Comparison of ENCODE assay signal across 15 cellular contexts in the genomic region with DNA sequence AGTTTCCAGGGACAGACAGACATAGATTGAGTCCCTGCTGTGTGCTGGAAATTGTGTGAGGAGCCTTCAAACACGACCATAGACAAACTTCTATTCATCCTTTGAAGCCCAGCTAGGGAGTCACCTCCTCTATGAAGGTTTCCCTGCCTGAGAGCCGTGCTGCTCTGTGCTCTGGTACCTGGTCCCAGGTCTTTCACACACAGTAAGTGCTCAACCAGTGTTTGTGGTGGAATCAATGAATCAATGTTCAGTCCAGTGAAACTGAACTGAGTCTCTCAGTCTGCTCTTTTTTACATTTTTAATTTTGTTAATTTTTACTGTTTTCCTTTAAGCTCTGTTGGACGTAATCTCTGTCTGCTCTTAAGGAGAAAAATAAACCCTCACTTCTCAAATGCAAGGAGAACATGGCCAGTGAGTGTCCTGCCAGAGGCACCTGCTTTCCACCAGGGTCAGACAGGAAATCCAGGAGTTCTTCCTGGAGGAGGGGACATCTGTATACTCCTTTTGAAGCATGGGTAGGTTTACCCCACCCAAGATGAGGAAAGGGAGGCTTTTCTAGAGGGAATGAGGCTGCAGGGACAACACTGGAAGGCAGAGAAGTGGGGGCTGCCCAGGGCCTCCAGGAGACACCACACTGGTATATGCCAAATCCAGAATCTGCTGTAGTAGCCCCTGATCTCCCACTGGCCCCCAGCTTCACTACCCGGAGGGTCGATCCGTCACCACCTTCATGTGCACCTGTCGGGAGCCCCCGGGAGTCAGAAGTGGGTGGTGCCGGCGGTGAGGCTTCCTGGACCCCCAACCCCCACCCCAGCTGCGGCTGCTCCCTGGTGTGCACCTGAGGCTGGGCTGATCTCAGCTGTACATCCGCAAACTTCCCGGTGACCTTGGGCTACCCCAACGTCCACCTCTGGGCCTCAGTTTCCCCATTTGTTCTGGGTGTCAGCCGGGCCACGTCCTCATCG. TPM values are rescaled to one million over a fixed set of nuclear protein-coding genes. Genes with fewer than 3 reads are reported as not detected.
DNase-seq lines count a peak whose midpoint lies in the region; ATAC-seq and TF ChIP-seq lines count a peak whose summit lies in the region.
"Had no signal": no experiment of that assay in that cellular context is flagged by ENCODE, and none has a peak within 500 bp of the region (broad histone marks: within the 10 kb centered on the region; RNA-seq: fewer than 3 reads in every experiment).

No MANE protein-coding gene starts in this region.

- H3K9me2 ChIP-seq in hepatocyte (replicated peaks; ENCODE audit: insufficient read depth) = no peaks in the 10 kb centered on the region

- no peak overlapping the region for H3K27ac ChIP-seq in HUES64 (ENCODE audit: low read depth, low read length)
- no peak overlapping the region for H3K27ac ChIP-seq in hepatocyte
- no peak overlapping the region for H3K27ac ChIP-seq in neural progenitor cell
- H3K27ac ChIP-seq: PC-9 had no signal

- H3K9ac ChIP-seq in ES-I3 (ENCODE audit: low read depth, low read length) = peak overlapping the region; percentile 42; the same call in 1 of the 2 replicates
- H3K9ac ChIP-seq in HUES64 (ENCODE audit: low read depth, low read length) = no peak overlapping the region
- no peak overlapping the region for H3K9ac ChIP-seq in neural progenitor cell

- peak overlapping the region; percentile 19 for H3K4me2 ChIP-seq in hepatocyte
- peak overlapping the region; percentile 78 for H3K4me2 ChIP-seq in neural progenitor cell
- H3K4me2 ChIP-seq: PC-9 had no signal

- DNase-seq in hepatocyte (ENCODE audit: low spot score) (no peak), neural progenitor cell (ENCODE audit: low spot score) (no peak), NCI-H1436 treated with DMSO at 0.1 percent for 48 hours (lab: John Stamatoyannopoulos, UW) (no peak), COR-L47 (lab: John Stamatoyannopoulos, UW) (no peak)
- DNase-seq: CD8-positive, alpha-beta T cell; DND-41; GF-D8; MV-4-11; NCI-H2081 treated with DMSO at 0.1 percent for 48 hours; NK-92 treated with Interleukin-12 subunit alpha and Interleukin-12 subunit beta, amount 100 ng/mL, for 24 hours; PC-9 had no signal

- peaks cover 13% of the 10 kb centered on the region for H3K4me1 Mint-ChIP-seq in neural progenitor cell

- H2AFZ ChIP-seq in hepatocyte (no peak overlapping the region), neural progenitor cell (replicated peaks) (no peak overlapping the region)
- H2AFZ ChIP-seq: PC-9 had no signal

- H3K36me3 ChIP-seq in ES-I3 (ENCODE audit: insufficient read depth, low read length) (no peaks in the 10 kb centered on the region), HUES64 (ENCODE audit: insufficient read depth, low read length) (no peaks in the 10 kb centered on the region), hepatocyte (replicated peaks; ENCODE audit: insufficient read depth, low read depth) (no peaks in the 10 kb centered on the region), neural progenitor cell (no peaks in the 10 kb centered on the region)

- H3K27me3 ChIP-seq in HUES64 (ENCODE audit: insufficient read depth, low read length) (peaks cover 51% of the 10 kb centered on the region), hepatocyte (peaks cover 69% of the 10 kb centered on the region), neural progenitor cell (peaks cover 100% of the 10 kb centered on the region)

- peaks cover 4% of the 10 kb centered on the region; the same call in 1 of the 2 replicates for H3K9me3 ChIP-seq in ES-I3 (ENCODE audit: control insufficient read depth, insufficient read depth, low read length)
- no peaks in the 10 kb centered on the region for H3K9me3 ChIP-seq in HUES64 (ENCODE audit: insufficient read depth, low read depth, low read length)
- H3K9me3 ChIP-seq in hepatocyte (ENCODE audit: low read depth) = no peaks in the 10 kb centered on the region
- no peaks in the 10 kb centered on the region for H3K9me3 ChIP-seq in neural progenitor cell (ENCODE audit: low read depth)

- H4K20me1 ChIP-seq in hepatocyte (ENCODE audit: insufficient read depth, poor library complexity, severe bottlenecking) (no peaks in the 10 kb centered on the region), neural progenitor cell (ENCODE audit: low read depth) (no peaks in the 10 kb centered on the region)

- no peaks in the 10 kb centered on the region for H3K79me2 ChIP-seq in hepatocyte
- no peaks in the 10 kb centered on the region for H3K79me2 ChIP-seq in neural progenitor cell (ENCODE audit: low read depth)

- H3K4me3 ChIP-seq in HUES64 (ENCODE audit: low read length) = peak overlapping the region; percentile 43
- no peak overlapping the region for H3K4me3 ChIP-seq in hepatocyte
- peak overlapping the region; percentile 28 for H3K4me3 ChIP-seq in neural progenitor cell
- H3K4me3 ChIP-seq: PC-9 had no signal

- H3K4me1 ChIP-seq in ES-I3 (ENCODE audit: insufficient read depth, low read length) = peaks cover 6% of the 10 kb centered on the region
- peaks cover 3% of the 10 kb centered on the region; the same call in 1 of the 2 replicates for H3K4me1 ChIP-seq in HUES64 (ENCODE audit: insufficient read depth, low read length)
- no peaks in the 10 kb centered on the region for H3K4me1 ChIP-seq in hepatocyte (ENCODE audit: insufficient read depth)
- peaks cover 12% of the 10 kb centered on the region for H3K4me1 ChIP-seq in neural progenitor cell

- WGBS in HUES64 = 49% methylated on average over 17 of the region's 17 CpGs
- 58% methylated on average over 17 of the region's 17 CpGs for WGBS in hepatocyte (ENCODE audit: low lambda C conversion rate, missing lambda C conversion rate)

- H3K9me3 Mint-ChIP-seq in neural progenitor cell = peaks cover 2% of the 10 kb centered on the region

- no peak for TF ChIP-seq CTCF in hepatocyte (IDR thresholded peaks at IDR 0.05; ENCODE audit: poor library complexity)
- TF ChIP-seq CTCF in neural progenitor cell (IDR thresholded peaks at IDR 0.05) = no peak

- ATAC-seq in activated CD4-positive, CD25-positive, alpha-beta regulatory T cell treated with anti-CD3 and anti-CD28 coated beads, Interleukin-2, amount 50 U/mL, for 24 hours = no peak
- ATAC-seq: CD8-positive, alpha-beta T cell had no signal

- H3K27me3 Mint-ChIP-seq in neural progenitor cell (ENCODE audit: insufficient read depth, low read depth) = peaks cover 37% of the 10 kb centered on the region

- no peak overlapping the region for H3K27ac Mint-ChIP-seq in neural progenitor cell
- H3K27ac Mint-ChIP-seq: B cell; CD8-positive, alpha-beta T cell had no signal

- no peak overlapping the region for H3K4me3 Mint-ChIP-seq in neural progenitor cell
- H3K4me3 Mint-ChIP-seq: B cell; CD8-positive, alpha-beta T cell had no signal

- peaks cover 12% of the 10 kb centered on the region for H3F3A ChIP-seq in neural progenitor cell (ENCODE audit: low read depth)

- no peaks in the 10 kb centered on the region for H3K36me3 Mint-ChIP-seq in neural progenitor cell
- H3K36me3 Mint-ChIP-seq: CD8-positive, alpha-beta T cell had no signal

RNA-seq across cellular contexts. Expression of gene MICALL2, which starts 56.2 kb away (rescaled TPM):
- 5.9 TPM for polyA plus RNA-seq in HUES64 (2013, experiment 1 of 2)
- 5.6 TPM for polyA plus RNA-seq in HUES64 (2013, experiment 2 of 2)
- 9.8 and 16.4 TPM in 2 replicates for total RNA-seq in hepatocyte
- 28.2 and 34.5 TPM in 2 replicates for polyA plus RNA-seq in hepatocyte
- 6.0 and 22.7 TPM in 2 replicates for total RNA-seq in neural progenitor cell (ENCODE audit: low replicate concordance)
